21 cellular contexts compared by ENCODE assay signal in genomic region chr5:157212307-157212706, GRCh38. TPM values are rescaled to one million over a fixed set of nuclear protein-coding genes. Genes with fewer than 3 reads are reported as not detected.
A peak's percentile ranks its signal among the peaks of the same experiment; 100 is the strongest.
DNase-seq lines count a peak whose midpoint lies in the region; ATAC-seq and TF ChIP-seq lines count a peak whose summit lies in the region.
"Had no signal": no experiment of that assay in that cellular context is flagged by ENCODE, and none has a peak within 500 bp of the region (broad histone marks: within the 10 kb centered on the region; RNA-seq: fewer than 3 reads in every experiment).

No MANE protein-coding gene starts in this region.

- dilution Hi-C loops in mammary epithelial cell (cut with HindIII; ENCODE audit: low sequenced_read_pairs), result loop anchor here (5.0 to 25.0 kb wide), 2 partner anchors 65 to 100 kb away; partner anchors contain the start of gene HAVCR2

- in situ Hi-C loops in mammary epithelial cell (cut with MboI; ENCODE audit: low sequenced_read_pairs in 2 of 2), result no loop called here

- no peaks in the 10 kb centered on the region for H3K79me2 ChIP-seq in mammary epithelial cell (ENCODE audit: insufficient read depth, low read length)

- no TSS peak for BruUV-seq in mammary epithelial cell (replicated peaks; lab: Mats Ljungman, UMichigan)

- no peaks in the 10 kb centered on the region for H3K27me3 ChIP-seq in mammary epithelial cell (ENCODE audit: insufficient read depth, low read length)
- H3K27me3 ChIP-seq: brain microvascular endothelial cell, gastroesophageal sphincter, right lobe of liver, SJCRH30, uterus had no signal

- CTCF ChIA-PET in mammary epithelial cell (lab: Charles Lee; ENCODE audit: low non-redundant PET), result no interaction called here

- H2AFZ ChIP-seq in mammary epithelial cell (ENCODE audit: low read depth, low read length), result no peak overlapping the region

- H3K4me1 Mint-ChIP-seq in activated T-cell treated with anti-CD3 and anti-CD28 coated beads, Interleukin-2, amount 50 U/mL, for 24 hours (ENCODE audit: low read depth), result peaks cover 97% of the 10 kb centered on the region
- H3K4me1 Mint-ChIP-seq in activated T-helper 17 cell treated with anti-CD3 and anti-CD28 coated beads, Interleukin-2, amount 50 U/mL, for 72 hours, result peaks cover 73% of the 10 kb centered on the region
- peaks cover 85% of the 10 kb centered on the region for H3K4me1 Mint-ChIP-seq in stimulated activated effector memory CD8-positive, alpha-beta T cell treated with anti-CD3 and anti-CD28 coated beads, Interleukin-12 subunit alpha, Interleukin-12 subunit beta, amount 100 ng/mL, for 72 hours

- H3K9me3 ChIP-seq in mammary epithelial cell (replicated peaks; ENCODE audit: insufficient read depth, low read length), result no peaks in the 10 kb centered on the region
- H3K9me3 ChIP-seq: gastroesophageal sphincter, mucosa of descending colon, right lobe of liver, SJCRH30, uterus had no signal

- no peaks in the 10 kb centered on the region for H3K36me3 ChIP-seq in mammary epithelial cell (ENCODE audit: insufficient read depth, low read length)
- H3K36me3 ChIP-seq: brain microvascular endothelial cell, gastroesophageal sphincter, right lobe of liver, SJCRH30, uterus had no signal

- peak overlapping the region; percentile 8 for H3K4me3 Mint-ChIP-seq in activated T-cell treated with anti-CD3 and anti-CD28 coated beads, Interleukin-2, amount 50 U/mL, for 24 hours
- peak overlapping the region; percentile 74 for H3K4me3 Mint-ChIP-seq in activated T-helper 17 cell treated with anti-CD3 and anti-CD28 coated beads, Interleukin-2, amount 50 U/mL, for 72 hours
- peak overlapping the region; percentile 29 for H3K4me3 Mint-ChIP-seq in stimulated activated effector memory CD8-positive, alpha-beta T cell treated with anti-CD3 and anti-CD28 coated beads, Interleukin-12 subunit alpha, Interleukin-12 subunit beta, amount 100 ng/mL, for 72 hours

- no peak for DNase-seq in activated T-cell treated with anti-CD3 and anti-CD28 coated beads, Interleukin-2, amount 50 U/mL, for 24 hours
- DNase-seq in activated T-cell treated with anti-CD3 and anti-CD28 coated beads, Interleukin-2, amount 50 U/mL, for 48 hours, result no peak
- DNase-seq in MV-4-11 (lab: John Stamatoyannopoulos, UW) (peak; percentile 48), mammary epithelial cell (no peak), kidney tubule cell (ENCODE audit: low spot score) (no peak), RPMI8226 (no peak)
- DNase-seq in stimulated activated effector memory CD8-positive, alpha-beta T cell treated with anti-CD3 and anti-CD28 coated beads, Interleukin-12 subunit alpha, Interleukin-12 subunit beta, amount 100 ng/mL, for 72 hours (ENCODE audit: low spot score in 2 of 2), result no peak
- DNase-seq: activated gamma-delta T cell treated with Interleukin-2 at 50 U/mL for 16 hours, brain microvascular endothelial cell, erythroblast, mucosa of descending colon, NCI-H1694, nucleus accumbens, right lobe of liver, SJCRH30, uterus had no signal

- H3K4me3 ChIP-seq in mammary epithelial cell (replicated peaks in 1 of 3; ENCODE audit: insufficient read depth in 1 of 3, low read depth in 2 of 3, low read length in 3 of 3), result no peak overlapping the region
- H3K4me3 ChIP-seq: gastroesophageal sphincter, mucosa of descending colon, right lobe of liver, SJCRH30, uterus had no signal

- intact Hi-C loops in mammary epithelial cell (cut with micrococcal nuclease), result no loop called here

- H3K27ac Mint-ChIP-seq in activated T-cell treated with anti-CD3 and anti-CD28 coated beads, Interleukin-2, amount 50 U/mL, for 24 hours, result peak overlapping the region; percentile 99
- peak overlapping the region; percentile 56 for H3K27ac Mint-ChIP-seq in activated T-helper 17 cell treated with anti-CD3 and anti-CD28 coated beads, Interleukin-2, amount 50 U/mL, for 72 hours
- H3K27ac Mint-ChIP-seq in stimulated activated effector memory CD8-positive, alpha-beta T cell treated with anti-CD3 and anti-CD28 coated beads, Interleukin-12 subunit alpha, Interleukin-12 subunit beta, amount 100 ng/mL, for 72 hours, result peak overlapping the region; percentile 75

- ATAC-seq in activated T-helper 17 cell treated with anti-CD3 and anti-CD28 coated beads, Interleukin-2, amount 50 U/mL, for 72 hours (replicated peaks), result no peak
- no peak for ATAC-seq in stimulated activated effector memory CD8-positive, alpha-beta T cell treated with anti-CD3 and anti-CD28 coated beads, Interleukin-12 subunit alpha, Interleukin-12 subunit beta, amount 100 ng/mL, for 72 hours
- ATAC-seq: gastroesophageal sphincter, left lobe of liver, mucosa of descending colon, right lobe of liver had no signal

- no peak for TF ChIP-seq CTCF in mammary epithelial cell (conservative IDR thresholded peaks at IDR 0.05 in 1 of 2, IDR thresholded peaks at IDR 0.05 in 1 of 2; ENCODE audit: extremely low read depth in 1 of 2, insufficient read depth in 1 of 2, low read depth in 1 of 2, low read length in 2 of 2)

- H3K36me3 Mint-ChIP-seq in activated T-cell treated with anti-CD3 and anti-CD28 coated beads, Interleukin-2, amount 50 U/mL, for 24 hours (ENCODE audit: low read depth), result peaks cover 98% of the 10 kb centered on the region
- peaks cover 100% of the 10 kb centered on the region for H3K36me3 Mint-ChIP-seq in activated T-helper 17 cell treated with anti-CD3 and anti-CD28 coated beads, Interleukin-2, amount 50 U/mL, for 72 hours (ENCODE audit: low read depth)
- H3K36me3 Mint-ChIP-seq in stimulated activated effector memory CD8-positive, alpha-beta T cell treated with anti-CD3 and anti-CD28 coated beads, Interleukin-12 subunit alpha, Interleukin-12 subunit beta, amount 100 ng/mL, for 72 hours, result peaks cover 100% of the 10 kb centered on the region

- H3K4me2 ChIP-seq in mammary epithelial cell (ENCODE audit: insufficient read depth, low read depth, low read length), result no peak overlapping the region

- no peak overlapping the region for H3K9ac ChIP-seq in mammary epithelial cell (ENCODE audit: insufficient read depth, low read length)

- H3K27ac ChIP-seq in mammary epithelial cell (ENCODE audit: insufficient read depth, low read depth, low read length), result no peak overlapping the region
- H3K27ac ChIP-seq: brain microvascular endothelial cell, gastroesophageal sphincter, right lobe of liver, SJCRH30, uterus had no signal

- no peaks in the 10 kb centered on the region for H4K20me1 ChIP-seq in mammary epithelial cell (ENCODE audit: insufficient read depth, low read length)

- WGBS in mammary epithelial cell (ENCODE audit: low coverage, missing lambda C conversion rate), result 78% methylated on average over 5 of the region's 5 CpGs

- no peaks in the 10 kb centered on the region for H3K27me3 Mint-ChIP-seq in activated T-cell treated with anti-CD3 and anti-CD28 coated beads, Interleukin-2, amount 50 U/mL, for 24 hours
- no peaks in the 10 kb centered on the region for H3K27me3 Mint-ChIP-seq in activated T-helper 17 cell treated with anti-CD3 and anti-CD28 coated beads, Interleukin-2, amount 50 U/mL, for 72 hours

- H3K9me3 Mint-ChIP-seq in activated T-cell treated with anti-CD3 and anti-CD28 coated beads, Interleukin-2, amount 50 U/mL, for 24 hours, result peaks cover 3% of the 10 kb centered on the region
- no peaks in the 10 kb centered on the region for H3K9me3 Mint-ChIP-seq in activated T-helper 17 cell treated with anti-CD3 and anti-CD28 coated beads, Interleukin-2, amount 50 U/mL, for 72 hours
- no peaks in the 10 kb centered on the region for H3K9me3 Mint-ChIP-seq in stimulated activated effector memory CD8-positive, alpha-beta T cell treated with anti-CD3 and anti-CD28 coated beads, Interleukin-12 subunit alpha, Interleukin-12 subunit beta, amount 100 ng/mL, for 72 hours

- H3K4me1 ChIP-seq in mammary epithelial cell (ENCODE audit: insufficient read depth, low read length), result no peaks in the 10 kb centered on the region
- H3K4me1 ChIP-seq: gastroesophageal sphincter, right lobe of liver, SJCRH30, uterus had no signal

RNA-seq across cellular contexts. Expression of gene ITK, which starts 31.7 kb away (rescaled TPM):
- total RNA-seq in activated T-helper 17 cell treated with anti-CD3 and anti-CD28 coated beads, Interleukin-2, amount 50 U/mL, for 72 hours, result 100 to 1,000 TPM; 144 to 277 TPM
- not detected for total RNA-seq in mammary epithelial cell
- not detected for polyA plus RNA-seq in mammary epithelial cell
- not detected for polyA minus RNA-seq in mammary epithelial cell
- total RNA-seq: dermis microvascular lymphatic vessel endothelial cell, HT1080, SJCRH30 had no signal

RNA-seq across cellular contexts. Expression of gene GARIN3, which starts 46.2 kb away (rescaled TPM):
- total RNA-seq in activated T-helper 17 cell treated with anti-CD3 and anti-CD28 coated beads, Interleukin-2, amount 50 U/mL, for 72 hours, result under 1 TPM; 0.09 to 0.85 TPM
- total RNA-seq in mammary epithelial cell, result not detected
- not detected for polyA plus RNA-seq in mammary epithelial cell
- polyA minus RNA-seq in mammary epithelial cell, result not detected
- total RNA-seq: dermis microvascular lymphatic vessel endothelial cell, gastroesophageal sphincter, HT1080, left lobe of liver, mucosa of descending colon, right lobe of liver, SJCRH30, uterus had no signal

RNA-seq across cellular contexts. Expression of gene CYFIP2, which starts 53.6 kb away (rescaled TPM):
- total RNA-seq in activated T-helper 17 cell treated with anti-CD3 and anti-CD28 coated beads, Interleukin-2, amount 50 U/mL, for 72 hours, result 100 to 1,000 TPM; 269 to 291 TPM
- 10 to 100 TPM in 1 of 2 donors, 1 to 10 TPM in 1; 5.5 to 16.0 TPM for total RNA-seq in mammary epithelial cell
- polyA plus RNA-seq in mammary epithelial cell, result 5.8 TPM
- polyA minus RNA-seq in mammary epithelial cell, result 10.1 TPM

Comparison
In these comparisons a context has a peak if more than half of its experiments do, and no peak if none do; other contexts are left out.
1. H3K4me3 Mint-ChIP-seq: peak in every context shown above with its lines; median percentile 74 in activated T-helper 17 cell treated with anti-CD3 and anti-CD28 coated beads, Interleukin-2, amount 50 U/mL, for 72 hours; 29 in stimulated activated effector memory CD8-positive, alpha-beta T cell treated with anti-CD3 and anti-CD28 coated beads, Interleukin-12 subunit alpha, Interleukin-12 subunit beta, amount 100 ng/mL, for 72 hours; 8 in activated T-cell treated with anti-CD3 and anti-CD28 coated beads, Interleukin-2, amount 50 U/mL, for 24 hours.
2. RNA of gene ITK, which starts 31.7 kb away (total RNA-seq): 144 to 277 TPM in activated T-helper 17 cell treated with anti-CD3 and anti-CD28 coated beads, Interleukin-2, amount 50 U/mL, for 72 hours; not detected in mammary epithelial cell; every median in the first group is over 100 times any median in the second.
3. RNA of gene CYFIP2, which starts 53.6 kb away (total RNA-seq): 269 to 291 TPM in activated T-helper 17 cell treated with anti-CD3 and anti-CD28 coated beads, Interleukin-2, amount 50 U/mL, for 72 hours; 5.5 to 16.0 TPM in mammary epithelial cell; every median in the first group is over 10 times any median in the second.
4. Peak in every context shown above with its lines, with median percentiles within 50 percentile points of each other: H3K27ac Mint-ChIP-seq.